Comparison of ENCODE assay signal across 30 cellular contexts in genomic region chr10:98602224-98602623, GRCh38.
"Had no signal": no experiment of that assay in that cellular context is flagged by ENCODE, and none has a peak within 500 bp of the region (broad histone marks: within the 10 kb centered on the region; RNA-seq: fewer than 3 reads in every experiment).

No MANE protein-coding gene starts in this region.

- DNase-seq: Karpas-422, KBM-7, NCI-H1048, NCI-H1092 treated with DMSO at 0.1 percent for 48 hours, NCI-H1105 treated with DMSO at 0.1 percent for 48 hours, NCI-H1417, NCI-H1436, NCI-H146, NCI-H1694, NCI-H187, NCI-H1930, NCI-H2029 treated with DMSO at 0.1 percent for 48 hours, NCI-H2081 treated with DMSO at 0.1 percent for 48 hours, NCI-H2107, NCI-H2171, NCI-H226, NCI-H446 treated with DMSO at 0.1 percent for 48 hours, NCI-H510A, NCI-H524, NCI-H526, NCI-H748 treated with DMSO at 0.1 percent for 48 hours, NCI-H82, PC-9, SHP77 treated with DMSO at 0.1 percent for 48 hours had no signal

- H3K27ac ChIP-seq: KMS-11, PC-9, RWPE1, SK-N-MC had no signal

- H2AFZ ChIP-seq: PC-9 had no signal

- H3K9ac ChIP-seq: KMS-11 had no signal

- H3K4me2 ChIP-seq: KMS-11, PC-9 had no signal

- H3K4me3 ChIP-seq: PC-9, SK-N-MC had no signal

- ATAC-seq: Panc1, Right ventricle myocardium inferior, SK-N-SH treated with all-trans-retinoic acid at 6 μM for 48 hours had no signal
